ENCODE assay signal across 23 cellular contexts in the genomic region with DNA sequence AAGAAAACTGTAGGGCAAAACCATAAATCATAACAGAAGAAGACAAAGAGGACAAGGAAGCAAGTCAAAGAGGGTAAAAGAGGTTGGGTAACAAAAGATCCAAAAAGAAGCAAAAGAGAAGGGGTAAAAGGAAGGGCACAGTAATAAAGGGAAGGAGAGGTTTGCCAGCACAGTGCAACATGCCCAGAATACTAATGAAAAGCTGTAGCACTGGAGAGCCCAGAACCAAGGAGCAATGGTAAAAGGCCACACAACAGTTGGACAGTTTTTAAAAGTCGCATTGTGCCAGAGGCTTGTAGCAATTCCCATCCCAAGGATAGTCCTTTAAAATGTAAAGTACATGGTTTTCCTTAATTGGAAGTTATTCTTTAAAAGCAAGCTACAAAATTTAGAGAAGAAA.
DNase-seq lines count a peak whose midpoint lies in the region; ATAC-seq and TF ChIP-seq lines count a peak whose summit lies in the region.
"Had no signal": no experiment of that assay in that cellular context is flagged by ENCODE, and none has a peak within 500 bp of the region (broad histone marks: within the 10 kb centered on the region; RNA-seq: fewer than 3 reads in every experiment).

No MANE protein-coding gene starts in this region.

- H3F3A ChIP-seq in OCI-LY1 (ENCODE audit: insufficient read depth, low read length), result no peaks in the 10 kb centered on the region

- H3K27ac ChIP-seq in OCI-LY1 (ENCODE audit: low read depth, low read length, poor library complexity, severe bottlenecking), result no peak overlapping the region
- peak overlapping the region in 45 of 59 donors; percentile 2 to 77 (median 47) for H3K27ac ChIP-seq in dorsolateral prefrontal cortex
- no peak overlapping the region for H3K27ac ChIP-seq in mammary epithelial cell (ENCODE audit: insufficient read depth, low read depth, low read length)
- H3K27ac ChIP-seq: BLaER1 treated with 17β-estradiol and CSF1 and Interleukin-3, amounts not matched to agents 10 nM and 100 nM; HL-60; SK-N-MC had no signal

- H3K27me3 ChIP-seq in OCI-LY1 (ENCODE audit: insufficient read depth, low read length) (no peaks in the 10 kb centered on the region), dorsolateral prefrontal cortex (no peaks in the 10 kb centered on the region), mammary epithelial cell (ENCODE audit: insufficient read depth, low read length) (no peaks in the 10 kb centered on the region)
- H3K27me3 ChIP-seq: BLaER1 treated with 17β-estradiol and CSF1 and Interleukin-3, amounts not matched to agents 10 nM and 100 nM; MG63 had no signal

- WGBS in mammary epithelial cell (ENCODE audit: low coverage, missing lambda C conversion rate), result 90% methylated on average over 1 of the region's 1 CpG

- intact Hi-C loops in dorsolateral prefrontal cortex (cut with DNase I), result no loop called here
- intact Hi-C loops in mammary epithelial cell (cut with micrococcal nuclease), result no loop called here

- BruUV-seq in mammary epithelial cell (replicated peaks; lab: Mats Ljungman, UMichigan), result no TSS peak

- H3K9ac ChIP-seq in OCI-LY1 (ENCODE audit: low read length), result no peak overlapping the region
- H3K9ac ChIP-seq in mammary epithelial cell (ENCODE audit: insufficient read depth, low read length), result no peak overlapping the region
- H3K9ac ChIP-seq: BLaER1 treated with 17β-estradiol and CSF1 and Interleukin-3, amounts not matched to agents 10 nM and 100 nM had no signal

- H3K4me1 ChIP-seq in OCI-LY1 (ENCODE audit: insufficient read depth, low read length, severe bottlenecking), result peaks cover 16% of the 10 kb centered on the region
- H3K4me1 ChIP-seq in mammary epithelial cell (ENCODE audit: insufficient read depth, low read length), result no peaks in the 10 kb centered on the region

- H3K9me2 ChIP-seq in OCI-LY1 (ENCODE audit: low read depth, low read length), result no peaks in the 10 kb centered on the region

- dilution Hi-C loops in mammary epithelial cell (cut with HindIII; ENCODE audit: low sequenced_read_pairs), result no loop called here

- in situ Hi-C loops in mammary epithelial cell (cut with MboI; ENCODE audit: low sequenced_read_pairs in 2 of 2), result no loop called here

- TF ChIP-seq CTCF in OCI-LY1 (IDR thresholded peaks at IDR 0.05; ENCODE audit: low read length) (no peak), dorsolateral prefrontal cortex (IDR thresholded peaks at IDR 0.05 in 54 of 56, conservative IDR thresholded peaks at IDR 0.05 in 2 of 56; ENCODE audit: low read depth in 1 of 56, partially characterized antibody in 56 of 56) (no peak), mammary epithelial cell (conservative IDR thresholded peaks at IDR 0.05 in 1 of 2, IDR thresholded peaks at IDR 0.05 in 1 of 2; ENCODE audit: extremely low read depth in 1 of 2, insufficient read depth in 1 of 2, low read depth in 1 of 2, low read length in 2 of 2) (no peak)

- H3K4me2 ChIP-seq in OCI-LY1 (ENCODE audit: low read length) (no peak overlapping the region), mammary epithelial cell (ENCODE audit: insufficient read depth, low read depth, low read length) (no peak overlapping the region)
- H3K4me2 ChIP-seq: BLaER1 treated with 17β-estradiol and CSF1 and Interleukin-3, amounts not matched to agents 10 nM and 100 nM had no signal

- ATAC-seq in HG02870 (IDR thresholded peaks at IDR 0.05; ENCODE audit: unreplicated experiment), result no peak
- ATAC-seq: CD8-positive, alpha-beta T cell; GM12878; Right ventricle myocardium inferior had no signal

- peak overlapping the region; percentile 35; the same call in 1 of the 2 replicates for H2AFZ ChIP-seq in OCI-LY1 (ENCODE audit: low read length)
- H2AFZ ChIP-seq in mammary epithelial cell (ENCODE audit: low read depth, low read length), result no peak overlapping the region

- DNase-seq in dorsolateral prefrontal cortex, result peak in 3 of 10 donors; percentile 28 to 35 (median 31)
- peak; percentile 66 for DNase-seq in midbrain (lab: John Stamatoyannopoulos, UW)
- peak; percentile 74 for DNase-seq in superior temporal gyrus (ENCODE audit: extremely low spot score)
- DNase-seq in mammary epithelial cell, result no peak
- no peak for DNase-seq in retina
- DNase-seq in SIG-M5 treated with dmso at 0.1 percent for 504 hours (lab: John Stamatoyannopoulos, UW; ENCODE audit: unreplicated experiment), result no peak
- DNase-seq: Calu3; CD8-positive, alpha-beta T cell; H7; Kasumi-1; MG63; NCI-H1048; NCI-H1436 treated with DMSO at 0.1 percent for 48 hours; NCI-H2029 treated with DMSO at 0.1 percent for 48 hours; NCI-H2171; NCI-H446 had no signal

- H3K79me2 ChIP-seq in OCI-LY1 (ENCODE audit: insufficient read depth, low read length), result no peaks in the 10 kb centered on the region
- no peaks in the 10 kb centered on the region for H3K79me2 ChIP-seq in mammary epithelial cell (ENCODE audit: insufficient read depth, low read length)

- CTCF ChIA-PET in mammary epithelial cell (lab: Charles Lee; ENCODE audit: low non-redundant PET), result no interaction called here

- H3K36me3 ChIP-seq in OCI-LY1 (ENCODE audit: insufficient read depth, low read length) (no peaks in the 10 kb centered on the region), mammary epithelial cell (ENCODE audit: insufficient read depth, low read length) (no peaks in the 10 kb centered on the region)
- H3K36me3 ChIP-seq: BLaER1 treated with 17β-estradiol and CSF1 and Interleukin-3, amounts not matched to agents 10 nM and 100 nM; MG63 had no signal

- no peaks in the 10 kb centered on the region for H4K20me1 ChIP-seq in OCI-LY1 (ENCODE audit: insufficient read depth, low read length)
- no peaks in the 10 kb centered on the region for H4K20me1 ChIP-seq in mammary epithelial cell (ENCODE audit: insufficient read depth, low read length)
- H4K20me1 ChIP-seq: BLaER1 treated with 17β-estradiol and CSF1 and Interleukin-3, amounts not matched to agents 10 nM and 100 nM had no signal

- no peak overlapping the region for H3K4me3 ChIP-seq in OCI-LY1 (ENCODE audit: low read depth, low read length, poor library complexity, severe bottlenecking)
- no peak overlapping the region for H3K4me3 ChIP-seq in dorsolateral prefrontal cortex
- no peak overlapping the region for H3K4me3 ChIP-seq in mammary epithelial cell (replicated peaks in 1 of 3; ENCODE audit: insufficient read depth in 1 of 3, low read depth in 2 of 3, low read length in 3 of 3)
- H3K4me3 ChIP-seq: BLaER1 treated with 17β-estradiol and CSF1 and Interleukin-3, amounts not matched to agents 10 nM and 100 nM; GM12878; MG63; SK-N-MC had no signal

- H3K9me3 ChIP-seq in OCI-LY1 (ENCODE audit: low read length) (0 out of 2 replicates have a peak, but pooled peaks cover 2% of the 10 kb centered on the region), mammary epithelial cell (replicated peaks; ENCODE audit: insufficient read depth, low read length) (no peaks in the 10 kb centered on the region)
- H3K9me3 ChIP-seq: BLaER1 treated with 17β-estradiol and CSF1 and Interleukin-3, amounts not matched to agents 10 nM and 100 nM; MG63 had no signal

Comparison
In these comparisons a context has a peak if more than half of its experiments do, and no peak if none do; other contexts are left out.
1. H3K27ac ChIP-seq: peak in dorsolateral prefrontal cortex (45 of 59); none in OCI-LY1 (single experiment) and mammary epithelial cell (single experiment).
2. DNase-seq: peak in midbrain (single experiment) and superior temporal gyrus (single experiment); none in mammary epithelial cell (single experiment), retina (single experiment) and SIG-M5 treated with dmso at 0.1 percent for 504 hours (single experiment).